10 cellular contexts compared by ENCODE assay signal in genomic region chr9:92738661-92739081, GRCh38. TPM values are rescaled to one million over a fixed set of nuclear protein-coding genes. Genes with fewer than 3 reads are reported as not detected.
DNase-seq lines count a peak whose midpoint lies in the region; ATAC-seq and TF ChIP-seq lines count a peak whose summit lies in the region.
"Had no signal": no experiment of that assay in that cellular context is flagged by ENCODE, and none has a peak within 500 bp of the region (broad histone marks: within the 10 kb centered on the region; RNA-seq: fewer than 3 reads in every experiment).

No MANE protein-coding gene starts in this region.

- in situ Hi-C loops in GM23248 (cut with MboI): no loop called here

- H3K4me1 Mint-ChIP-seq in stimulated activated effector memory CD8-positive, alpha-beta T cell treated with anti-CD3 and anti-CD28 coated beads, Interleukin-12 subunit alpha, Interleukin-12 subunit beta, amount 100 ng/mL, for 72 hours: peaks cover 85% of the 10 kb centered on the region

- ATAC-seq in stimulated activated effector memory CD8-positive, alpha-beta T cell treated with anti-CD3 and anti-CD28 coated beads, Interleukin-12 subunit alpha, Interleukin-12 subunit beta, amount 100 ng/mL, for 72 hours: no peak
- ATAC-seq in HG02678 (IDR thresholded peaks at IDR 0.05; ENCODE audit: unreplicated experiment): no peak
- no peak for ATAC-seq in GM19351 (IDR thresholded peaks at IDR 0.05; ENCODE audit: unreplicated experiment)
- ATAC-seq in GM21381 (IDR thresholded peaks at IDR 0.05; ENCODE audit: unreplicated experiment): no peak

- TF ChIP-seq POLR2A in breast epithelium (IDR thresholded peaks at IDR 0.05): no peak

- H3K9me3 ChIP-seq in GM23248 (ENCODE audit: low read depth) (no peaks in the 10 kb centered on the region), breast epithelium (no peaks in the 10 kb centered on the region)

- H4K20me1 ChIP-seq in GM23248 (ENCODE audit: insufficient read depth): 0 out of 2 replicates have a peak, but pooled peaks cover 6% of the 10 kb centered on the region

- H3K36me3 ChIP-seq in GM23248 (ENCODE audit: low read depth): no peaks in the 10 kb centered on the region
- no peaks in the 10 kb centered on the region for H3K36me3 ChIP-seq in breast epithelium

- intact Hi-C loops in breast epithelium (cut with DNase I; ENCODE audit: low total_unique reads): no loop called here

- no peaks in the 10 kb centered on the region for H3K9me3 Mint-ChIP-seq in stimulated activated effector memory CD8-positive, alpha-beta T cell treated with anti-CD3 and anti-CD28 coated beads, Interleukin-12 subunit alpha, Interleukin-12 subunit beta, amount 100 ng/mL, for 72 hours
- H3K9me3 Mint-ChIP-seq: T-helper 2 cell treated with Interferon-gamma antibody and Interleukin-4, amounts not matched to agents 5 μg/mL and 100 μg/mL, for 36 hours had no signal

- H3K27ac ChIP-seq in GM23248: no peak overlapping the region
- peak overlapping the region; percentile 76 to 88 for H3K27ac ChIP-seq in breast epithelium

- no peak for TF ChIP-seq CTCF in breast epithelium (IDR thresholded peaks at IDR 0.05)

- whole genome bisulfite sequencing in GM23248 (ENCODE audit: low coverage in 1 of 2, low lambda C conversion rate in 2 of 2, missing lambda C conversion rate in 2 of 2), 2 experiments: 74 to 78% methylated on average over 4 to 5 of the region's 5 CpGs

- no peaks in the 10 kb centered on the region for H3F3A ChIP-seq in GM23248 (ENCODE audit: insufficient read depth)

- H3K9ac ChIP-seq in GM23248: no peak overlapping the region; the same call in 1 of the 2 replicates

- peaks cover 100% of the 10 kb centered on the region for H3K79me2 ChIP-seq in GM23248 (ENCODE audit: insufficient read depth)

- H3K4me3 ChIP-seq in GM23248 (no peak overlapping the region), breast epithelium (no peak overlapping the region)

- no peak overlapping the region for H3K4me3 Mint-ChIP-seq in stimulated activated effector memory CD8-positive, alpha-beta T cell treated with anti-CD3 and anti-CD28 coated beads, Interleukin-12 subunit alpha, Interleukin-12 subunit beta, amount 100 ng/mL, for 72 hours
- H3K4me3 Mint-ChIP-seq: T-helper 2 cell treated with Interferon-gamma antibody and Interleukin-4, amounts not matched to agents 5 μg/mL and 100 μg/mL, for 36 hours had no signal

- DNase-seq in GM23248 (peak; percentile 47), breast epithelium (ENCODE audit: low spot score in 2 of 2) (peak; percentile 74 to 88), hippocampal formation (lab: John Stamatoyannopoulos, UW) (peak; percentile 14 to 66)
- DNase-seq in stimulated activated effector memory CD8-positive, alpha-beta T cell treated with anti-CD3 and anti-CD28 coated beads, Interleukin-12 subunit alpha, Interleukin-12 subunit beta, amount 100 ng/mL, for 72 hours (ENCODE audit: low spot score in 2 of 2): no peak
- no peak for DNase-seq in activated CD4-positive, alpha-beta T cell treated with anti-CD3 and anti-CD28 coated beads, Interleukin-2, amount 50 U/mL, for 48 hours
- DNase-seq: NK-92 treated with Interleukin-12 subunit alpha and Interleukin-12 subunit beta, amount 100 ng/mL, for 24 hours had no signal

- H3K4me1 ChIP-seq in GM23248 (ENCODE audit: insufficient read depth) (peaks cover 28% of the 10 kb centered on the region), breast epithelium (peaks cover 8 to 16% of the 10 kb centered on the region in 2 donors)

- no peaks in the 10 kb centered on the region for H3K9me2 ChIP-seq in GM23248 (ENCODE audit: insufficient read depth)

- H3K4me2 ChIP-seq in GM23248 (ENCODE audit: unreplicated experiment): no peak overlapping the region

- no peaks in the 10 kb centered on the region for H3K27me3 ChIP-seq in GM23248 (replicated peaks; ENCODE audit: insufficient read depth)
- H3K27me3 ChIP-seq in breast epithelium: no peaks in the 10 kb centered on the region

- H3K36me3 Mint-ChIP-seq in stimulated activated effector memory CD8-positive, alpha-beta T cell treated with anti-CD3 and anti-CD28 coated beads, Interleukin-12 subunit alpha, Interleukin-12 subunit beta, amount 100 ng/mL, for 72 hours: no peaks in the 10 kb centered on the region

- H3K27ac Mint-ChIP-seq in stimulated activated effector memory CD8-positive, alpha-beta T cell treated with anti-CD3 and anti-CD28 coated beads, Interleukin-12 subunit alpha, Interleukin-12 subunit beta, amount 100 ng/mL, for 72 hours: peak overlapping the region; percentile 82
- H3K27ac Mint-ChIP-seq: T-helper 2 cell treated with Interferon-gamma antibody and Interleukin-4, amounts not matched to agents 5 μg/mL and 100 μg/mL, for 36 hours had no signal

- H2AFZ ChIP-seq in GM23248: no peak overlapping the region

RNA-seq across cellular contexts. Expression of gene BICD2, which starts 26.0 kb away (rescaled TPM):
- 45.0 and 53.5 TPM in 2 replicates for total RNA-seq in GM23248 (2014; rRNA removed; shearing (Covaris generic))
- polyA plus RNA-seq in GM23248 (2016; fragmentation: Nextera tagmentation; extraction: Ambion mirVana): 25.6 and 27.5 TPM in 2 replicates
- 10 to 100 TPM; 22.8 to 56.0 (median 26.5) TPM for total RNA-seq in breast epithelium

Comparison
In these comparisons a context has a peak if more than half of its experiments do, and no peak if none do; other contexts are left out.
1. DNase-seq: peak in GM23248 (single experiment), breast epithelium (2 of 2) and hippocampal formation (2 of 2); none in stimulated activated effector memory CD8-positive, alpha-beta T cell treated with anti-CD3 and anti-CD28 coated beads, Interleukin-12 subunit alpha, Interleukin-12 subunit beta, amount 100 ng/mL, for 72 hours (0 of 2) and activated CD4-positive, alpha-beta T cell treated with anti-CD3 and anti-CD28 coated beads, Interleukin-2, amount 50 U/mL, for 48 hours (0 of 2).